ENCODE assay signal across 8 cellular contexts in genomic region chr16:19085679-19086200, GRCh38. TPM values are rescaled to one million over a fixed set of nuclear protein-coding genes. Genes with fewer than 3 reads are reported as not detected.
A peak's percentile ranks its signal among the peaks of the same experiment; 100 is the strongest.
DNase-seq lines count a peak whose midpoint lies in the region; ATAC-seq, FAIRE-seq and TF ChIP-seq lines count a peak whose summit lies in the region.

No MANE protein-coding gene starts in this region.

- H3K4me3 ChIP-seq in GM23338 (peak overlapping the region; percentile 52), parathyroid adenoma (ENCODE audit: low read depth, low read length) (peak overlapping the region; percentile 55), kidney (ENCODE audit: low read length in 2 of 2) (peak overlapping the region in 1 of 2 donors; percentile 65)

- no peaks in the 10 kb centered on the region for H3K9me3 ChIP-seq in parathyroid adenoma (ENCODE audit: control insufficient read depth, low read length)
- no peaks in the 10 kb centered on the region for H3K9me3 ChIP-seq in kidney (ENCODE audit: control insufficient read depth in 1 of 2, low read length in 2 of 2)

- no peaks in the 10 kb centered on the region for H3K4me1 Mint-ChIP-seq in GM23338

- TF ChIP-seq POLR2A in erythroblast (IDR thresholded peaks at IDR 0.05; ENCODE audit: low read length), result no peak

- no peak for TF ChIP-seq CTCF in GM23338 (conservative IDR thresholded peaks at IDR 0.05; ENCODE audit: low read depth in 2 of 2)
- TF ChIP-seq CTCF in parathyroid adenoma (IDR thresholded peaks at IDR 0.05), result no peak
- TF ChIP-seq CTCF in kidney (IDR thresholded peaks at IDR 0.05; ENCODE audit: borderline replicate concordance, extremely low read depth, insufficient read depth), result no peak

- peak overlapping the region; percentile 63; the same call in 1 of the 3 replicates for H3K4me3 Mint-ChIP-seq in GM23338

- H3K9ac ChIP-seq in parathyroid adenoma (no peak overlapping the region), kidney (ENCODE audit: low read length in 2 of 2) (peak overlapping the region in 1 of 2 donors; percentile 78)

- 0 out of 2 replicates have a peak, but pooled peaks cover 3% of the 10 kb centered on the region for H3K9me2 ChIP-seq in GM23338 (ENCODE audit: insufficient read depth)

- no peaks in the 10 kb centered on the region for H3K79me2 ChIP-seq in GM23338 (replicated peaks; ENCODE audit: insufficient read depth)
- H3K79me2 ChIP-seq in parathyroid adenoma, result no peaks in the 10 kb centered on the region

- DNase-seq in GM23338 (ENCODE audit: low spot score) (no peak), NCI-H2196 treated with DMSO at 0.1 percent for 48 hours (lab: John Stamatoyannopoulos, UW; ENCODE audit: unreplicated experiment) (peak; percentile 18), erythroblast (lab: John Stamatoyannopoulos, UW) (peak; percentile 61 to 86), kidney (no peak), NCI-H748 treated with DMSO at 0.1 percent for 48 hours (lab: John Stamatoyannopoulos, UW) (no peak)
- DNase-seq in activated CD4-positive, alpha-beta T cell treated with anti-CD3 and anti-CD28 coated beads for 1 hour, result no peak

- H4K20me1 ChIP-seq in GM23338 (replicated peaks; ENCODE audit: insufficient read depth), result no peaks in the 10 kb centered on the region

- H2AFZ ChIP-seq in GM23338, result peak overlapping the region; percentile 97
- H2AFZ ChIP-seq in parathyroid adenoma, result peak overlapping the region; percentile 91

- peaks cover 22% of the 10 kb centered on the region for H3K36me3 Mint-ChIP-seq in GM23338 (ENCODE audit: low read depth)

- peaks cover 8% of the 10 kb centered on the region; the same call in 1 of the 3 replicates for H3K9me3 Mint-ChIP-seq in GM23338

- FAIRE-seq in kidney (lab: Jason Lieb, UNC), result no peak

- ATAC-seq in GM23338, result peak; percentile 14
- ATAC-seq in HG03342 (IDR thresholded peaks at IDR 0.05; ENCODE audit: unreplicated experiment), result no peak

- H3K4me2 ChIP-seq in GM23338, result peak overlapping the region; percentile 81
- H3K4me2 ChIP-seq in parathyroid adenoma (ENCODE audit: low read length), result peak overlapping the region; percentile 91

- H3K4me1 ChIP-seq in GM23338 (ENCODE audit: insufficient read depth) (no peaks in the 10 kb centered on the region), parathyroid adenoma (no peaks in the 10 kb centered on the region), kidney (ENCODE audit: control insufficient read depth in 1 of 2, insufficient read depth in 1 of 2, low read depth in 1 of 2, low read length in 2 of 2) (peaks cover 0 to 5% of the 10 kb centered on the region in 2 donors)

- H3K27me3 ChIP-seq in GM23338 (ENCODE audit: insufficient read depth) (peaks cover 18% of the 10 kb centered on the region), parathyroid adenoma (ENCODE audit: control insufficient read depth, insufficient read depth, low read length) (no peaks in the 10 kb centered on the region)

- H3K36me3 ChIP-seq in GM23338 (ENCODE audit: insufficient read depth), result no peaks in the 10 kb centered on the region
- H3K36me3 ChIP-seq in parathyroid adenoma (ENCODE audit: control insufficient read depth, insufficient read depth, low read length), result no peaks in the 10 kb centered on the region
- no peaks in the 10 kb centered on the region for H3K36me3 ChIP-seq in kidney (ENCODE audit: control insufficient read depth in 1 of 2, insufficient read depth in 2 of 2, low read length in 2 of 2)

- no peaks in the 10 kb centered on the region for H3F3A ChIP-seq in GM23338 (replicated peaks; ENCODE audit: low read depth)

- H3K27ac Mint-ChIP-seq in GM23338, result no peak overlapping the region

- H3K27ac ChIP-seq in GM23338 (ENCODE audit: low read depth) (no peak overlapping the region), parathyroid adenoma (no peak overlapping the region), kidney (ENCODE audit: low read depth in 2 of 2, low read length in 2 of 2) (no peak overlapping the region)

- intact Hi-C loops in kidney (cut with DNase I), result no loop called here

- H3K27me3 Mint-ChIP-seq in GM23338 (ENCODE audit: insufficient read depth, low read depth, poor library complexity), result peaks cover 11% of the 10 kb centered on the region

TF ChIP-seq in GM23338, 12 proteins besides CTCF, POLR2A, EP300 and RAD21:
- TF ChIP-seq ZNF331 (CRISPR knock-in tag; IDR thresholded peaks at IDR 0.05; ENCODE audit: low read depth), result no peak
- TF ChIP-seq EZH2phosphoT487 (IDR thresholded peaks at IDR 0.05; ENCODE audit: unreplicated experiment), result no peak
- no peak for TF ChIP-seq EZH2 (IDR thresholded peaks at IDR 0.05; ENCODE audit: low read depth, unreplicated experiment)

RNA-seq across cellular contexts. Expression of gene COQ7, which starts 18.3 kb away (rescaled TPM):
- total RNA-seq in GM23338 (2014; rRNA removed; shearing (Covaris generic)), result 17.4 and 17.9 TPM in 2 replicates
- polyA plus RNA-seq in GM23338 (2016; fragmentation: Nextera tagmentation; extraction: Ambion mirVana) (19.3 and 21.7 TPM in 2 replicates), kidney (ENCODE audit: insufficient read depth, low read depth, low replicate concordance) (18.8 TPM)
- 32.5 TPM for total RNA-seq in kidney

RNA-seq across cellular contexts. Expression of gene ITPRIPL2, which starts 28.0 kb away (rescaled TPM):
- 5.7 and 8.3 TPM in 2 replicates for total RNA-seq in GM23338 (2014; rRNA removed; shearing (Covaris generic))
- polyA plus RNA-seq in GM23338 (2016; fragmentation: Nextera tagmentation; extraction: Ambion mirVana), result 0.94 TPM in 2 replicates
- 48.1 TPM for total RNA-seq in kidney
- 6.7 TPM for polyA plus RNA-seq in kidney (ENCODE audit: insufficient read depth, low read depth, low replicate concordance)

Comparison
In these comparisons a context has a peak if more than half of its experiments do, and no peak if none do; other contexts are left out.
1. DNase-seq: peak in NCI-H2196 treated with DMSO at 0.1 percent for 48 hours (single experiment) and erythroblast (2 of 2); none in GM23338 (single experiment), kidney (single experiment), NCI-H748 treated with DMSO at 0.1 percent for 48 hours (single experiment) and activated CD4-positive, alpha-beta T cell treated with anti-CD3 and anti-CD28 coated beads for 1 hour (single experiment).